Comparison of ENCODE assay signal across 23 cellular contexts in genomic region chr2:15720561-15721307, GRCh38.
DNase-seq lines count a peak whose midpoint lies in the region; ATAC-seq, FAIRE-seq and TF ChIP-seq lines count a peak whose summit lies in the region.
"Had no signal": no experiment of that assay in that cellular context is flagged by ENCODE, and none has a peak within 500 bp of the region (broad histone marks: within the 10 kb centered on the region; RNA-seq: fewer than 3 reads in every experiment).

No MANE protein-coding gene starts in this region.

- no peak for TF ChIP-seq RAD21 in K562 (CRISPR knock-in tag; conservative IDR thresholded peaks at IDR 0.05 in 1 of 2, IDR thresholded peaks at IDR 0.05 in 1 of 2)

- TF ChIP-seq CTCF in K562 (IDR thresholded peaks at IDR 0.05 in 2 of 3, conservative IDR thresholded peaks at IDR 0.05 in 1 of 3; ENCODE audit: insufficient read depth in 2 of 3, low read depth in 1 of 3, low read length in 3 of 3), result no peak
- TF ChIP-seq CTCF in endodermal cell (conservative IDR thresholded peaks at IDR 0.05), result no peak
- TF ChIP-seq CTCF in foreskin keratinocyte (conservative IDR thresholded peaks at IDR 0.05), result no peak

- no peak for FAIRE-seq in K562 (lab: Jason Lieb, UNC)
- FAIRE-seq: A204.1, D721Med, G401.6, GM12891, GM19239 had no signal

- H3K9me3 ChIP-seq in K562 (replicated peaks; ENCODE audit: control insufficient read depth, insufficient read depth, low read depth, low read length), result no peaks in the 10 kb centered on the region
- no peaks in the 10 kb centered on the region for H3K9me3 ChIP-seq in endodermal cell (ENCODE audit: control insufficient read depth, low read length)
- H3K9me3 ChIP-seq in right cardiac atrium (ENCODE audit: control insufficient read depth, low read length), result no peaks in the 10 kb centered on the region
- H3K9me3 ChIP-seq: BLaER1 treated with 17β-estradiol and CSF1 and Interleukin-3, amounts not matched to agents 10 nM and 100 nM; Caco-2 had no signal

- H3K4me3 ChIP-seq in K562, result no peak overlapping the region
- no peak overlapping the region for H3K4me3 ChIP-seq in endodermal cell (ENCODE audit: low read length)
- H3K4me3 ChIP-seq in right cardiac atrium (ENCODE audit: low read length), result no peak overlapping the region
- H3K4me3 ChIP-seq: BLaER1 treated with 17β-estradiol and CSF1 and Interleukin-3, amounts not matched to agents 10 nM and 100 nM had no signal

- H3K27ac ChIP-seq in K562 (ENCODE audit: extremely low read depth, low read depth, low read length) (no peak overlapping the region), endodermal cell (ENCODE audit: low read depth, low read length) (no peak overlapping the region), foreskin keratinocyte (no peak overlapping the region), right cardiac atrium (ENCODE audit: low read length) (no peak overlapping the region)
- H3K27ac ChIP-seq: BLaER1 treated with 17β-estradiol and CSF1 and Interleukin-3, amounts not matched to agents 10 nM and 100 nM; C4-2B had no signal

- H3K9ac ChIP-seq in K562 (ENCODE audit: insufficient read depth in 1 of 2, low read depth in 2 of 2, low read length in 2 of 2), result no peak overlapping the region
- no peak overlapping the region for H3K9ac ChIP-seq in endodermal cell (ENCODE audit: extremely low read depth, low read length, poor library complexity, severe bottlenecking)
- H3K9ac ChIP-seq: BLaER1 treated with 17β-estradiol and CSF1 and Interleukin-3, amounts not matched to agents 10 nM and 100 nM had no signal

- ATAC-seq in K562, result no peak
- no peak for ATAC-seq in foreskin keratinocyte
- ATAC-seq in stimulated activated naive CD8-positive, alpha-beta T cell treated with anti-CD3 and anti-CD28 coated beads, Interleukin-15, Interleukin-2, amounts not matched to agents 100 U/mL and 50 U/mL, for 24 hours, result no peak
- ATAC-seq in right cardiac atrium, result no peak
- ATAC-seq: CD8-positive, alpha-beta T cell had no signal

- no peak overlapping the region for H2AFZ ChIP-seq in K562 (ENCODE audit: low read depth, low read length)

- H3K4me2 ChIP-seq in K562 (ENCODE audit: insufficient read depth, low read length), result no peak overlapping the region

- intact Hi-C loops in K562 (cut with micrococcal nuclease), result no loop called here
- intact Hi-C loops in right cardiac atrium (cut with DNase I), result no loop called here

- no TSS peak for BruUV-seq in K562 (replicated peaks; lab: Mats Ljungman, UMichigan)

- no peaks in the 10 kb centered on the region for H3K4me1 Mint-ChIP-seq in endodermal cell
- H3K4me1 Mint-ChIP-seq: B cell had no signal

- no peak overlapping the region for H3K27ac Mint-ChIP-seq in endodermal cell
- H3K27ac Mint-ChIP-seq: B cell; CD4-positive, alpha-beta T cell; CD8-positive, alpha-beta T cell had no signal

- H3K36me3 ChIP-seq in K562 (ENCODE audit: control insufficient read depth, insufficient read depth, low read length) (no peaks in the 10 kb centered on the region), endodermal cell (ENCODE audit: control insufficient read depth, insufficient read depth, low read length) (no peaks in the 10 kb centered on the region)
- H3K36me3 ChIP-seq: BLaER1 treated with 17β-estradiol and CSF1 and Interleukin-3, amounts not matched to agents 10 nM and 100 nM had no signal

- H3K4me3 Mint-ChIP-seq in endodermal cell, result no peak overlapping the region
- H3K4me3 Mint-ChIP-seq: B cell; CD4-positive, alpha-beta T cell; CD8-positive, alpha-beta T cell had no signal

- 0% methylated on average over 9 of the region's 9 CpGs for WGBS in K562 (ENCODE audit: insufficient coverage, low coverage, missing lambda C conversion rate)
- 82 to 92% methylated on average over 2 to 9 of the region's 9 CpGs for WGBS in endodermal cell (ENCODE audit: insufficient coverage in 1 of 2, insufficient read length in 1 of 2), 2 experiments
- 94% methylated on average over 9 of the region's 9 CpGs for WGBS in right cardiac atrium

- in situ Hi-C loops in K562 (cut with MboI), result no loop called here

- no peaks in the 10 kb centered on the region for H3K36me3 Mint-ChIP-seq in endodermal cell (ENCODE audit: low read depth)
- H3K36me3 Mint-ChIP-seq: CD8-positive, alpha-beta T cell had no signal

- no peaks in the 10 kb centered on the region for H3K9me3 Mint-ChIP-seq in endodermal cell
- H3K9me3 Mint-ChIP-seq: CD4-positive, alpha-beta T cell; CD8-positive, alpha-beta T cell had no signal

- H3K27me3 Mint-ChIP-seq in endodermal cell (ENCODE audit: insufficient read depth), result peaks cover 24% of the 10 kb centered on the region

- no peak for TF ChIP-seq POLR2A in K562 (conservative IDR thresholded peaks at IDR 0.05)

- no peak for TF ChIP-seq EP300 in K562 (IDR thresholded peaks at IDR 0.05; ENCODE audit: low read length)

- H4K20me1 ChIP-seq in K562 (replicated peaks; ENCODE audit: control insufficient read depth, insufficient read depth, low read length), result no peaks in the 10 kb centered on the region; the same call in 1 of the 2 replicates
- H4K20me1 ChIP-seq: BLaER1 treated with 17β-estradiol and CSF1 and Interleukin-3, amounts not matched to agents 10 nM and 100 nM had no signal

- DNase-seq in K562 (ENCODE audit: extremely low read depth in 1 of 4, low spot score in 3 of 4), result no peak
- peak; percentile 22 for DNase-seq in endodermal cell
- peak; percentile 22 for DNase-seq in islet precursor cell
- DNase-seq in stimulated activated CD4-positive, alpha-beta T cell treated with anti-CD3 and anti-CD28 coated beads, Interleukin-1b, Interleukin-23, amount 100 ng/mL, for 48 hours, result no peak
- no peak for DNase-seq in foreskin keratinocyte
- no peak for DNase-seq in stimulated activated naive CD8-positive, alpha-beta T cell treated with anti-CD3 and anti-CD28 coated beads, Interleukin-15, Interleukin-2, amounts not matched to agents 100 U/mL and 50 U/mL, for 24 hours
- no peak for DNase-seq in right cardiac atrium
- DNase-seq: 8988T; ACHN; Caco-2; Calu3; CD4-positive, alpha-beta T cell; CD8-positive, alpha-beta T cell; DMS79 treated with DMSO at 0.1 percent for 48 hours; GF-D8 had no signal

- CTCF ChIA-PET in K562 (lab: Yijun Ruan, JAX; ENCODE audit: low intra/inter-chr PET ratio), result no interaction called here

- H3K27me3 ChIP-seq in K562 (ENCODE audit: control insufficient read depth in 2 of 2, insufficient read depth in 2 of 2, low read length in 2 of 2) (peaks cover 34 to 65% of the 10 kb centered on the region in 2 experiments), endodermal cell (ENCODE audit: control insufficient read depth, insufficient read depth, low read length, poor library complexity, severe bottlenecking) (no peaks in the 10 kb centered on the region), foreskin keratinocyte (no peaks in the 10 kb centered on the region), right cardiac atrium (ENCODE audit: control insufficient read depth, insufficient read depth) (no peaks in the 10 kb centered on the region)
- H3K27me3 ChIP-seq: BLaER1 treated with 17β-estradiol and CSF1 and Interleukin-3, amounts not matched to agents 10 nM and 100 nM had no signal

- H3K4me1 ChIP-seq in K562 (replicated peaks in 1 of 2; ENCODE audit: control insufficient read depth in 2 of 2, insufficient read depth in 2 of 2, low read length in 2 of 2), result no peaks in the 10 kb centered on the region; a peak in 1 of 5 replicates
- H3K4me1 ChIP-seq in endodermal cell (ENCODE audit: control insufficient read depth, insufficient read depth, low read length), result no peaks in the 10 kb centered on the region
- H3K4me1 ChIP-seq in foreskin keratinocyte, result no peaks in the 10 kb centered on the region
- H3K4me1 ChIP-seq in right cardiac atrium (ENCODE audit: control insufficient read depth, insufficient read depth, low read length), result no peaks in the 10 kb centered on the region
- H3K4me1 ChIP-seq: Caco-2 had no signal

- POLR2A ChIA-PET in K562 (lab: Yijun Ruan, JAX), result interaction anchor here (1.0 kb wide), 1 partner anchor 12 kb away, joined by 3 read pairs; no protein-coding TSS in a partner anchor

- no peaks in the 10 kb centered on the region for H3K9me1 ChIP-seq in K562 (ENCODE audit: control insufficient read depth, insufficient read depth, low read length)

- H3K79me2 ChIP-seq in K562 (ENCODE audit: control insufficient read depth, insufficient read depth, low read length), result no peaks in the 10 kb centered on the region

TF ChIP-seq in K562, 482 proteins besides CTCF, POLR2A, EP300 and RAD21:
- TF ChIP-seq, protein P1, sequence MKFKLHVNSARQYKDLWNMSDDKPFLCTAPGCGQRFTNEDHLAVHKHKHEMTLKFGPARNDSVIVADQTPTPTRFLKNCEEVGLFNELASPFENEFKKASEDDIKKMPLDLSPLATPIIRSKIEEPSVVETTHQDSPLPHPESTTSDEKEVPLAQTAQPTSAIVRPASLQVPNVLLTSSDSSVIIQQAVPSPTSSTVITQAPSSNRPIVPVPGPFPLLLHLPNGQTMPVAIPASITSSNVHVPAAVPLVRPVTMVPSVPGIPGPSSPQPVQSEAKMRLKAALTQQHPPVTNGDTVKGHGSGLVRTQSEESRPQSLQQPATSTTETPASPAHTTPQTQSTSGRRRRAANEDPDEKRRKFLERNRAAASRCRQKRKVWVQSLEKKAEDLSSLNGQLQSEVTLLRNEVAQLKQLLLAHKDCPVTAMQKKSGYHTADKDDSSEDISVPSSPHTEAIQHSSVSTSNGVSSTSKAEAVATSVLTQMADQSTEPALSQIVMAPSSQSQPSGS (CRISPR knock-in tag; IDR thresholded peaks at IDR 0.05), result no peak
- TF ChIP-seq, protein P2, sequence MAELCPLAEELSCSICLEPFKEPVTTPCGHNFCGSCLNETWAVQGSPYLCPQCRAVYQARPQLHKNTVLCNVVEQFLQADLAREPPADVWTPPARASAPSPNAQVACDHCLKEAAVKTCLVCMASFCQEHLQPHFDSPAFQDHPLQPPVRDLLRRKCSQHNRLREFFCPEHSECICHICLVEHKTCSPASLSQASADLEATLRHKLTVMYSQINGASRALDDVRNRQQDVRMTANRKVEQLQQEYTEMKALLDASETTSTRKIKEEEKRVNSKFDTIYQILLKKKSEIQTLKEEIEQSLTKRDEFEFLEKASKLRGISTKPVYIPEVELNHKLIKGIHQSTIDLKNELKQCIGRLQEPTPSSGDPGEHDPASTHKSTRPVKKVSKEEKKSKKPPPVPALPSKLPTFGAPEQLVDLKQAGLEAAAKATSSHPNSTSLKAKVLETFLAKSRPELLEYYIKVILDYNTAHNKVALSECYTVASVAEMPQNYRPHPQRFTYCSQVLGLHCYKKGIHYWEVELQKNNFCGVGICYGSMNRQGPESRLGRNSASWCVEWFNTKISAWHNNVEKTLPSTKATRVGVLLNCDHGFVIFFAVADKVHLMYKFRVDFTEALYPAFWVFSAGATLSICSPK (IDR thresholded peaks at IDR 0.05; ENCODE audit: borderline replicate concordance), result no peak
- peak; percentile 18; the same call in 1 of the 2 replicates for TF ChIP-seq TAL1 (IDR thresholded peaks at IDR 0.05)

Comparison
In these comparisons a context has a peak if more than half of its experiments do, and no peak if none do; other contexts are left out.
1. DNase-seq: peak in endodermal cell (single experiment) and islet precursor cell (single experiment); none in K562 (0 of 4), stimulated activated CD4-positive, alpha-beta T cell treated with anti-CD3 and anti-CD28 coated beads, Interleukin-1b, Interleukin-23, amount 100 ng/mL, for 48 hours (single experiment), foreskin keratinocyte (0 of 2), stimulated activated naive CD8-positive, alpha-beta T cell treated with anti-CD3 and anti-CD28 coated beads, Interleukin-15, Interleukin-2, amounts not matched to agents 100 U/mL and 50 U/mL, for 24 hours (single experiment) and right cardiac atrium (0 of 3).